17 cellular contexts compared by ENCODE assay signal in the genomic region with DNA sequence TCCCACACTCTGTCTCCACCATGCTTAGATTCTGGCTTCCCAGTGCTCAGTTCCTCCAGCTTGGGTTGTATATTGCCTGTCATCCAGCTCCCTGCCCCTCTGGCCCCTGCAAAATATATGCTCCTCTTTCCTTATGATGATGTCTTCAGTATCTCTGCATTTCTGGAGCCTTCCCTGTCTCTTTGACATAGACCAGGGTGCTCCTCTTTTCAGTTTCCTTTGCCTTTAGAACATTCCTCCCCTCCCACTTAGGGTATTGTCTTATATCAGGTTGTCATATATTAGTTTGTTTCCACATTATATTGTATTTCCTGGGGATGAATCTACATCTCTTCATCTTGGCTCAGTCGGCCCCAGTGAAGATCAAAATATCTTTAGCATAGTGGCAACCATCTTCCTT.
DNase-seq lines count a peak whose midpoint lies in the region; ATAC-seq and TF ChIP-seq lines count a peak whose summit lies in the region.
"Had no signal": no experiment of that assay in that cellular context is flagged by ENCODE, and none has a peak within 500 bp of the region (broad histone marks: within the 10 kb centered on the region; RNA-seq: fewer than 3 reads in every experiment).

No MANE protein-coding gene starts in this region.

- peaks cover 70% of the 10 kb centered on the region for H3K4me1 Mint-ChIP-seq in activated T-cell treated with anti-CD3 and anti-CD28 coated beads, Interleukin-2, amount 50 U/mL, for 72 hours (ENCODE audit: low read depth)
- peaks cover 46% of the 10 kb centered on the region for H3K4me1 Mint-ChIP-seq in CD8-positive, alpha-beta T cell (ENCODE audit: low read depth)
- H3K4me1 Mint-ChIP-seq in activated naive CD8-positive, alpha-beta T cell (ENCODE audit: low read depth): peaks cover 76% of the 10 kb centered on the region
- peaks cover 70% of the 10 kb centered on the region for H3K4me1 Mint-ChIP-seq in stimulated activated naive CD8-positive, alpha-beta T cell treated with anti-CD3 and anti-CD28 coated beads, Interleukin-15, amount 100 ng/mL, for 72 hours

- no peaks in the 10 kb centered on the region for H3K9me3 ChIP-seq in CD8-positive, alpha-beta T cell (ENCODE audit: low read length)
- H3K9me3 ChIP-seq: HAP-1 had no signal

- H3K36me3 ChIP-seq in CD8-positive, alpha-beta T cell (ENCODE audit: insufficient read depth, low read length): no peaks in the 10 kb centered on the region
- H3K36me3 ChIP-seq: HAP-1 had no signal

- POLR2A ChIA-PET in CD8-positive, alpha-beta T cell (lab: Charles Lee): no interaction called here

- no peaks in the 10 kb centered on the region for H3K27me3 ChIP-seq in CD8-positive, alpha-beta T cell (ENCODE audit: insufficient read depth, low read length)

- peak overlapping the region; percentile 91 for H3K27ac Mint-ChIP-seq in activated T-cell treated with anti-CD3 and anti-CD28 coated beads, Interleukin-2, amount 50 U/mL, for 72 hours
- H3K27ac Mint-ChIP-seq in CD8-positive, alpha-beta T cell: peak overlapping the region; percentile 82
- peak overlapping the region; percentile 96 for H3K27ac Mint-ChIP-seq in activated naive CD8-positive, alpha-beta T cell
- peak overlapping the region; percentile 90 to 92 for H3K27ac Mint-ChIP-seq in stimulated activated naive CD8-positive, alpha-beta T cell treated with anti-CD3 and anti-CD28 coated beads, Interleukin-15, amount 100 ng/mL, for 72 hours

- intact Hi-C loops in CD8-positive, alpha-beta T cell (cut with DNase I, micrococcal nuclease): loop anchor here in 1 of 2 experiments (2.0 kb wide), 1 partner anchor 17 kb away; no protein-coding TSS in a partner anchor

- CTCF ChIA-PET in CD8-positive, alpha-beta T cell (lab: Charles Lee): interaction anchor here (1.4 kb wide), 1 partner anchor 18 kb away, joined by 3 read pairs; no protein-coding TSS in a partner anchor

- peaks cover 2 to 6% of the 10 kb centered on the region in 2 donors for H3K9me3 Mint-ChIP-seq in activated T-cell treated with anti-CD3 and anti-CD28 coated beads, Interleukin-2, amount 50 U/mL, for 72 hours
- no peaks in the 10 kb centered on the region for H3K9me3 Mint-ChIP-seq in CD8-positive, alpha-beta T cell
- H3K9me3 Mint-ChIP-seq in activated naive CD8-positive, alpha-beta T cell (ENCODE audit: low read depth): peaks cover 5% of the 10 kb centered on the region
- peaks cover 5 to 13% of the 10 kb centered on the region in 2 donors for H3K9me3 Mint-ChIP-seq in stimulated activated naive CD8-positive, alpha-beta T cell treated with anti-CD3 and anti-CD28 coated beads, Interleukin-15, amount 100 ng/mL, for 72 hours

- H3K36me3 Mint-ChIP-seq in activated T-cell treated with anti-CD3 and anti-CD28 coated beads, Interleukin-2, amount 50 U/mL, for 72 hours (ENCODE audit: insufficient read depth in 2 of 2): peaks cover 8 to 26% of the 10 kb centered on the region in 2 donors
- no peaks in the 10 kb centered on the region for H3K36me3 Mint-ChIP-seq in CD8-positive, alpha-beta T cell
- peaks cover 10% of the 10 kb centered on the region for H3K36me3 Mint-ChIP-seq in activated naive CD8-positive, alpha-beta T cell

- peaks cover 12% of the 10 kb centered on the region for H3K4me1 ChIP-seq in CD8-positive, alpha-beta T cell (ENCODE audit: insufficient read depth, low read length)
- H3K4me1 ChIP-seq: HAP-1 had no signal

- H3K27me3 Mint-ChIP-seq in activated T-cell treated with anti-CD3 and anti-CD28 coated beads, Interleukin-2, amount 50 U/mL, for 72 hours (ENCODE audit: low read depth): peaks cover 14% of the 10 kb centered on the region
- no peaks in the 10 kb centered on the region for H3K27me3 Mint-ChIP-seq in CD8-positive, alpha-beta T cell (ENCODE audit: low read depth)
- no peaks in the 10 kb centered on the region for H3K27me3 Mint-ChIP-seq in activated naive CD8-positive, alpha-beta T cell
- H3K27me3 Mint-ChIP-seq in stimulated activated naive CD8-positive, alpha-beta T cell treated with anti-CD3 and anti-CD28 coated beads, Interleukin-15, amount 100 ng/mL, for 72 hours: no peaks in the 10 kb centered on the region

- no peak for ATAC-seq in activated T-cell treated with anti-CD3 and anti-CD28 coated beads, Interleukin-2, amount 50 U/mL, for 72 hours (replicated peaks in 1 of 2)
- ATAC-seq in CD8-positive, alpha-beta T cell: no peak
- ATAC-seq in stimulated activated naive CD8-positive, alpha-beta T cell treated with anti-CD3 and anti-CD28 coated beads, Interleukin-15, amount 100 ng/mL, for 72 hours: no peak
- ATAC-seq: HepG2, Panc1, Right ventricle myocardium inferior had no signal

- no peak overlapping the region for H3K27ac ChIP-seq in CD8-positive, alpha-beta T cell (ENCODE audit: low read depth, low read length)
- H3K27ac ChIP-seq: KMS-11 had no signal

- TF ChIP-seq CTCF in CD8-positive, alpha-beta T cell (IDR thresholded peaks at IDR 0.05): no peak

- no peak overlapping the region for H3K4me3 ChIP-seq in CD8-positive, alpha-beta T cell (ENCODE audit: low read depth, low read length)
- H3K4me3 ChIP-seq: HAP-1 had no signal

- no peak for DNase-seq in activated T-cell treated with anti-CD3 and anti-CD28 coated beads, Interleukin-2, amount 50 U/mL, for 72 hours
- no peak for DNase-seq in activated T-cell treated with anti-CD3 and anti-CD28 coated beads, Interleukin-2, amount 50 U/mL, for 1 hour
- DNase-seq in CD8-positive, alpha-beta T cell: no peak
- DNase-seq in stimulated activated naive CD8-positive, alpha-beta T cell treated with anti-CD3 and anti-CD28 coated beads, Interleukin-15, amount 100 ng/mL, for 72 hours: no peak
- no peak for DNase-seq in NCI-H1105 (lab: John Stamatoyannopoulos, UW)
- no peak for DNase-seq in NCI-H510A (lab: John Stamatoyannopoulos, UW)
- DNase-seq: DMS153, EL, NCI-H1092, NCI-H1694, NCI-H748 treated with DMSO at 0.1 percent for 48 hours had no signal

- peak overlapping the region; percentile 77 to 92 for H3K4me3 Mint-ChIP-seq in activated T-cell treated with anti-CD3 and anti-CD28 coated beads, Interleukin-2, amount 50 U/mL, for 72 hours
- H3K4me3 Mint-ChIP-seq in CD8-positive, alpha-beta T cell: no peak overlapping the region
- peak overlapping the region; percentile 25 for H3K4me3 Mint-ChIP-seq in activated naive CD8-positive, alpha-beta T cell
- peak overlapping the region; percentile 77 to 81 for H3K4me3 Mint-ChIP-seq in stimulated activated naive CD8-positive, alpha-beta T cell treated with anti-CD3 and anti-CD28 coated beads, Interleukin-15, amount 100 ng/mL, for 72 hours
